Comparison of ENCODE assay signal across 1 cellular context in the genomic region with DNA sequence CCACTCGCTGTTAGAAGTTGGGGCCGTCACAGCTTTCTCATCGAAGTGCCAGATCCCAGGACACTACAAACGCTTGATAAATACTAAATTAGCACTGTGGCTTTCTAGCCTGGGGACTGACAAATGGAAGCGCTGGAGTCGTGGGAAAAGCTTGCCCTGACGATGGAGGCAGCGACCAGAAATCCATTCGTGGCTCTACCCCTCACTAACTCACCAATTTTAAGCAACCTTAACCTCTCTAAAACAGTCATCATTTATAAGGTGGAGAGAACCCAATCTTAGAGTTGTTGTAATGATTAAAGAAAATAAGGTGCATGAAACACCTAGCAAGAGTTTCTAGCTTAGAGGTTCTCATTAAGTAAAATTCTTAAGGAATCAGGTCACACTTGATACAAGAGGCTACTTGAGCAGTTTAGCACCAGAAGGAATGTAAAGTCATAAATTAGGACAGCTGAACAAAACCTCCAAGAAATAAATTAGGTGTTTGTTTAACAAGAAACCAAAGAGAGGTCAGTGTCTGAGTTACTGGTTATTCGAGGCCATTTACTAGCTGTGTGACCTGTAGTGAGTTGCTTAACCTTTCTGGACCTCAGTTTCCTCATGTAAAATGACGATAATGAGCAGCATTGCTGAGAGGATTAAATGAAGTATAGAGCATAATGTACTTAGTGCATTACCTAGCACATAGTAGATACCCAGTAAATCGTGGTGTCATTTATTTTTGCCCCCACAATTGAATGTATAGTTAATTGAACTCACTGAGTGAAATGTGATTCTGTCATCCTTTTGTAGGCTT.
TF ChIP-seq lines count a peak whose summit lies in the region.

No MANE protein-coding gene starts in this region.

TF ChIP-seq in HCT116, 20 proteins besides CTCF, POLR2A, EP300 and RAD21 (continued from another document):
- TF ChIP-seq, protein P1, sequence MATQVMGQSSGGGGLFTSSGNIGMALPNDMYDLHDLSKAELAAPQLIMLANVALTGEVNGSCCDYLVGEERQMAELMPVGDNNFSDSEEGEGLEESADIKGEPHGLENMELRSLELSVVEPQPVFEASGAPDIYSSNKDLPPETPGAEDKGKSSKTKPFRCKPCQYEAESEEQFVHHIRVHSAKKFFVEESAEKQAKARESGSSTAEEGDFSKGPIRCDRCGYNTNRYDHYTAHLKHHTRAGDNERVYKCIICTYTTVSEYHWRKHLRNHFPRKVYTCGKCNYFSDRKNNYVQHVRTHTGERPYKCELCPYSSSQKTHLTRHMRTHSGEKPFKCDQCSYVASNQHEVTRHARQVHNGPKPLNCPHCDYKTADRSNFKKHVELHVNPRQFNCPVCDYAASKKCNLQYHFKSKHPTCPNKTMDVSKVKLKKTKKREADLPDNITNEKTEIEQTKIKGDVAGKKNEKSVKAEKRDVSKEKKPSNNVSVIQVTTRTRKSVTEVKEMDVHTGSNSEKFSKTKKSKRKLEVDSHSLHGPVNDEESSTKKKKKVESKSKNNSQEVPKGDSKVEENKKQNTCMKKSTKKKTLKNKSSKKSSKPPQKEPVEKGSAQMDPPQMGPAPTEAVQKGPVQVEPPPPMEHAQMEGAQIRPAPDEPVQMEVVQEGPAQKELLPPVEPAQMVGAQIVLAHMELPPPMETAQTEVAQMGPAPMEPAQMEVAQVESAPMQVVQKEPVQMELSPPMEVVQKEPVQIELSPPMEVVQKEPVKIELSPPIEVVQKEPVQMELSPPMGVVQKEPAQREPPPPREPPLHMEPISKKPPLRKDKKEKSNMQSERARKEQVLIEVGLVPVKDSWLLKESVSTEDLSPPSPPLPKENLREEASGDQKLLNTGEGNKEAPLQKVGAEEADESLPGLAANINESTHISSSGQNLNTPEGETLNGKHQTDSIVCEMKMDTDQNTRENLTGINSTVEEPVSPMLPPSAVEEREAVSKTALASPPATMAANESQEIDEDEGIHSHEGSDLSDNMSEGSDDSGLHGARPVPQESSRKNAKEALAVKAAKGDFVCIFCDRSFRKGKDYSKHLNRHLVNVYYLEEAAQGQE (IDR thresholded peaks at IDR 0.05; ENCODE audit: low read depth): no peak
